13 cellular contexts compared by ENCODE assay signal in genomic region chr10:44863344-44864041, GRCh38. TPM values are rescaled to one million over a fixed set of nuclear protein-coding genes. Genes with fewer than 3 reads are reported as not detected.
DNase-seq lines count a peak whose midpoint lies in the region; ATAC-seq, FAIRE-seq and TF ChIP-seq lines count a peak whose summit lies in the region.
"Had no signal": no experiment of that assay in that cellular context is flagged by ENCODE, and none has a peak within 500 bp of the region (broad histone marks: within the 10 kb centered on the region; RNA-seq: fewer than 3 reads in every experiment).

No MANE protein-coding gene starts in this region.

- no peak overlapping the region for H2AK5ac ChIP-seq in H9 (ENCODE audit: insufficient read length, low read length)

- H3K4ac ChIP-seq in H9 (ENCODE audit: low read depth, low read length) = no peak overlapping the region

- H4K91ac ChIP-seq in H9 (ENCODE audit: insufficient read length, low read depth, low read length) = no peak overlapping the region

- no peak overlapping the region for H2BK15ac ChIP-seq in H9 (ENCODE audit: low read depth, low read length)

- no peak overlapping the region for H2BK120ac ChIP-seq in H9 (ENCODE audit: low read depth, low read length, poor library complexity, severe bottlenecking)

- peaks cover 51 to 65% (median 57%) of the 10 kb centered on the region in 10 experiments for H3K4me1 ChIP-seq in BLaER1 treated with 17β-estradiol and CSF1 and Interleukin-3, amounts not matched to agents 10 nM and 100 nM
- H3K4me1 ChIP-seq in H9 (ENCODE audit: insufficient read depth, low read length) = no peaks in the 10 kb centered on the region; the same call in 1 of the 2 replicates
- peaks cover 27% of the 10 kb centered on the region for H3K4me1 ChIP-seq in astrocyte (ENCODE audit: insufficient read depth, low read length)

- peak; percentile 76 for FAIRE-seq in astrocyte (lab: Jason Lieb, UNC)
- FAIRE-seq: HepG2 had no signal

- peaks cover 0 to 20% (median 0%) of the 10 kb centered on the region in 11 experiments; a peak in 10 of 22 replicates for H3K27me3 ChIP-seq in BLaER1 treated with 17β-estradiol and CSF1 and Interleukin-3, amounts not matched to agents 10 nM and 100 nM
- H3K27me3 ChIP-seq in H9 (ENCODE audit: insufficient read depth, low read length) = peaks cover 14% of the 10 kb centered on the region; the same call in 1 of the 2 replicates
- no peaks in the 10 kb centered on the region for H3K27me3 ChIP-seq in astrocyte (ENCODE audit: insufficient read depth, low read length)

- H3K79me2 ChIP-seq in H9 (ENCODE audit: insufficient read depth, low read length) (no peaks in the 10 kb centered on the region), astrocyte (ENCODE audit: insufficient read depth, low read length) (no peaks in the 10 kb centered on the region)

- DNase-seq in H9 = peak; percentile 72
- DNase-seq in astrocyte (ENCODE audit: low read depth) = peak; percentile 65
- DNase-seq in memory B cell (ENCODE audit: low spot score in 2 of 2) = no peak
- no peak for DNase-seq in RPMI8226
- DNase-seq in NCI-H187 treated with DMSO at 0.1 percent for 48 hours (lab: John Stamatoyannopoulos, UW) = no peak
- DNase-seq: activated CD8-positive, alpha-beta memory T cell treated with anti-CD3 and anti-CD28 coated beads, Interleukin-2, amount 10 ng/mL, durations not matched to agents 7 days and 5 days; COR-L47; NCI-H226 had no signal

- no CpG with 5 or more reads among the region's 15 CpGs for WGBS in H9 (ENCODE audit: extremely low coverage, insufficient read length, low lambda C conversion rate)

- peak overlapping the region in 1 of 11 experiments; percentile 66; a peak in 1 of 22 replicates for H3K9ac ChIP-seq in BLaER1 treated with 17β-estradiol and CSF1 and Interleukin-3, amounts not matched to agents 10 nM and 100 nM
- H3K9ac ChIP-seq in H9 (ENCODE audit: extremely low read depth, insufficient read length, low read length) (no peak overlapping the region), astrocyte (ENCODE audit: low read length) (no peak overlapping the region)

- ATAC-seq in memory B cell (ENCODE audit: low read depth) (no peak), HG02981 (IDR thresholded peaks at IDR 0.05; ENCODE audit: unreplicated experiment) (no peak), HG03139 (IDR thresholded peaks at IDR 0.05; ENCODE audit: unreplicated experiment) (no peak)

- H3K4me3 ChIP-seq in BLaER1 treated with 17β-estradiol and CSF1 and Interleukin-3, amounts not matched to agents 10 nM and 100 nM = peak overlapping the region in 1 of 10 experiments; percentile 62; a peak in 1 of 20 replicates
- no peak overlapping the region for H3K4me3 ChIP-seq in astrocyte (ENCODE audit: insufficient read depth, low read depth, low read length)

- H2AFZ ChIP-seq in H9 (ENCODE audit: low read length) (no peak overlapping the region), astrocyte (ENCODE audit: low read depth, low read length) (no peak overlapping the region)

- peaks cover 0 to 5% (median 0%) of the 10 kb centered on the region in 11 experiments; a peak in 2 of 22 replicates for H3K9me3 ChIP-seq in BLaER1 treated with 17β-estradiol and CSF1 and Interleukin-3, amounts not matched to agents 10 nM and 100 nM (replicated peaks in 1 of 11)
- no peaks in the 10 kb centered on the region for H3K9me3 ChIP-seq in H9 (ENCODE audit: control insufficient read depth, low read depth, low read length)
- no peaks in the 10 kb centered on the region for H3K9me3 ChIP-seq in astrocyte (ENCODE audit: insufficient read depth, low read depth, low read length)

- H3K27me3 Mint-ChIP-seq in H9 (ENCODE audit: low read depth) (peaks cover 62% of the 10 kb centered on the region), astrocyte (ENCODE audit: low read depth, unreplicated experiment) (peaks cover 23% of the 10 kb centered on the region), memory B cell (peaks cover 22% of the 10 kb centered on the region)

- H3K18ac ChIP-seq in H9 (ENCODE audit: insufficient read length, low read depth, low read length) = no peak overlapping the region

- H3K4me1 Mint-ChIP-seq in H9 (peaks cover 29 to 31% of the 10 kb centered on the region in 2 experiments), astrocyte (ENCODE audit: low read depth, unreplicated experiment) (peaks cover 14% of the 10 kb centered on the region), memory B cell (peaks cover 12% of the 10 kb centered on the region)

- H2BK20ac ChIP-seq in H9 (ENCODE audit: low read depth, low read length, poor library complexity, severe bottlenecking) = no peak overlapping the region

- TF ChIP-seq CTCF in H9 (conservative IDR thresholded peaks at IDR 0.05) = peak; percentile 62
- no peak for TF ChIP-seq CTCF in astrocyte (IDR thresholded peaks at IDR 0.05; ENCODE audit: insufficient read depth, low read depth, low read length)

- H3K79me1 ChIP-seq in H9 (ENCODE audit: insufficient read depth, low read depth, low read length, poor library complexity, severe bottlenecking) = no peaks in the 10 kb centered on the region

- no peak overlapping the region for H3K56ac ChIP-seq in H9 (ENCODE audit: insufficient read length, low read depth, low read length)

- no peak overlapping the region for H3K14ac ChIP-seq in H9 (ENCODE audit: insufficient read depth, low read length)

- H4K8ac ChIP-seq in H9 (replicated peaks; ENCODE audit: insufficient read length, low read depth, low read length) = no peak overlapping the region

- H3K27ac Mint-ChIP-seq in H9 (no peak overlapping the region), astrocyte (ENCODE audit: unreplicated experiment) (no peak overlapping the region), memory B cell (no peak overlapping the region)
- H3K27ac Mint-ChIP-seq: activated CD8-positive, alpha-beta memory T cell treated with anti-CD3 and anti-CD28 coated beads, Interleukin-2, amount 10 ng/mL, durations not matched to agents 7 days and 5 days had no signal

- H3T11ph ChIP-seq in H9 (ENCODE audit: low read length) = no peak overlapping the region

- no peak overlapping the region for H3K23ac ChIP-seq in H9 (ENCODE audit: insufficient read length, low read depth, low read length)

- peaks cover 9% of the 10 kb centered on the region for H3K23me2 ChIP-seq in H9 (ENCODE audit: insufficient read length, low read depth, low read length, poor library complexity, severe bottlenecking)

- no peak overlapping the region for H3K27ac ChIP-seq in BLaER1 treated with 17β-estradiol and CSF1 and Interleukin-3, amounts not matched to agents 10 nM and 100 nM
- H3K27ac ChIP-seq in H9 (ENCODE audit: insufficient read length, low read depth, low read length) = no peak overlapping the region
- no peak overlapping the region for H3K27ac ChIP-seq in astrocyte (ENCODE audit: low read depth, low read length)
- H3K27ac ChIP-seq: SK-N-MC had no signal

- H2BK12ac ChIP-seq in H9 (ENCODE audit: insufficient read length, low read depth, low read length) = no peak overlapping the region

- H3K36me3 ChIP-seq in BLaER1 treated with 17β-estradiol and CSF1 and Interleukin-3, amounts not matched to agents 10 nM and 100 nM = no peaks in the 10 kb centered on the region
- no peaks in the 10 kb centered on the region for H3K36me3 ChIP-seq in astrocyte (ENCODE audit: insufficient read depth, low read length)

- peak overlapping the region; percentile 76 to 92 (median 84) for H3K4me2 ChIP-seq in BLaER1 treated with 17β-estradiol and CSF1 and Interleukin-3, amounts not matched to agents 10 nM and 100 nM
- peak overlapping the region; percentile 81 for H3K4me2 ChIP-seq in H9 (ENCODE audit: insufficient read depth, insufficient read length, low read length)
- H3K4me2 ChIP-seq in astrocyte (ENCODE audit: low read length) = peak overlapping the region; percentile 87

- no peaks in the 10 kb centered on the region for H4K20me1 ChIP-seq in BLaER1 treated with 17β-estradiol and CSF1 and Interleukin-3, amounts not matched to agents 10 nM and 100 nM
- peaks cover 3% of the 10 kb centered on the region for H4K20me1 ChIP-seq in H9 (ENCODE audit: control insufficient read depth, insufficient read depth, insufficient read length)
- no peaks in the 10 kb centered on the region for H4K20me1 ChIP-seq in astrocyte (ENCODE audit: insufficient read depth, low read length)

- no peaks in the 10 kb centered on the region; a peak in 2 of 7 replicates for H3K36me3 Mint-ChIP-seq in H9 (ENCODE audit: insufficient read depth in 1 of 3, low read depth in 3 of 3)
- H3K36me3 Mint-ChIP-seq in astrocyte (ENCODE audit: low read depth, unreplicated experiment) = no peaks in the 10 kb centered on the region
- no peaks in the 10 kb centered on the region for H3K36me3 Mint-ChIP-seq in memory B cell
- H3K36me3 Mint-ChIP-seq: activated CD8-positive, alpha-beta memory T cell treated with anti-CD3 and anti-CD28 coated beads, Interleukin-2, amount 10 ng/mL, durations not matched to agents 7 days and 5 days had no signal

- H4K5ac ChIP-seq in H9 (ENCODE audit: insufficient read length, low read depth, low read length) = no peak overlapping the region

- H3K9me3 Mint-ChIP-seq in H9 = peaks cover 3% of the 10 kb centered on the region in 2 experiments; a peak in 3 of 5 replicates
- peaks cover 7% of the 10 kb centered on the region for H3K9me3 Mint-ChIP-seq in astrocyte (ENCODE audit: unreplicated experiment)
- H3K9me3 Mint-ChIP-seq in memory B cell = no peaks in the 10 kb centered on the region

- H3K4me3 Mint-ChIP-seq in H9 (peak overlapping the region in 1 of 2 experiments; percentile 83; a peak in 2 of 5 replicates), astrocyte (ENCODE audit: unreplicated experiment) (no peak overlapping the region), memory B cell (peak overlapping the region; percentile 86)

- H2BK5ac ChIP-seq in H9 (ENCODE audit: insufficient read length, low read length) = no peak overlapping the region

RNA-seq across cellular contexts. Expression of gene TMEM72, which starts 47.6 kb away (rescaled TPM):
- not detected in 2 replicates for total RNA-seq in H9 (2021)
- total RNA-seq in astrocyte = not detected in 2 replicates
- total RNA-seq: activated CD8-positive, alpha-beta memory T cell treated with anti-CD3 and anti-CD28 coated beads, Interleukin-2, amount 10 ng/mL, durations not matched to agents 7 days and 5 days had no signal

Comparison
In these comparisons a context has a peak if more than half of its experiments do, and no peak if none do; other contexts are left out.
1. DNase-seq: peak in H9 (single experiment) and astrocyte (single experiment); none in memory B cell (0 of 2), RPMI8226 (single experiment) and NCI-H187 treated with DMSO at 0.1 percent for 48 hours (single experiment).
2. Peak in every context shown above with its lines, with median percentiles within 50 percentile points of each other: H3K4me2 ChIP-seq.